In genomic region chr13:99979453-99980200, GRCh38 we compare ENCODE assay signal across 8 cellular contexts. TPM values are rescaled to one million over a fixed set of nuclear protein-coding genes. Genes with fewer than 3 reads are reported as not detected.
A peak's percentile ranks its signal among the peaks of the same experiment; 100 is the strongest.
DNase-seq lines count a peak whose midpoint lies in the region; ATAC-seq, FAIRE-seq and TF ChIP-seq lines count a peak whose summit lies in the region.

No MANE protein-coding gene starts in this region.

- CTCF ChIA-PET in activated CD4-positive, alpha-beta T cell treated with anti-CD3 and anti-CD28 coated beads, Interleukin-2, amount 10 ng/mL, durations not matched to agents 7 days and 5 days (lab: Charles Lee), result interaction anchor here (0.5 kb wide), 1 partner anchor 55 kb away, joined by 3 read pairs; no protein-coding TSS in a partner anchor

- H3K56ac ChIP-seq in H9 (ENCODE audit: insufficient read length, low read depth, low read length), result no peak overlapping the region

- POLR2A ChIA-PET in activated CD4-positive, alpha-beta T cell treated with anti-CD3 and anti-CD28 coated beads, Interleukin-2, amount 10 ng/mL, durations not matched to agents 7 days and 5 days (lab: Charles Lee), result no interaction called here

- FAIRE-seq in astrocyte (lab: Jason Lieb, UNC), result no peak

- ATAC-seq in GM18873 (IDR thresholded peaks at IDR 0.05; ENCODE audit: low FRiP score, unreplicated experiment), result no peak

- H2BK5ac ChIP-seq in H9 (ENCODE audit: insufficient read length, low read length), result no peak overlapping the region
- H2BK5ac ChIP-seq in mesenchymal stem cell (ENCODE audit: low read depth, low read length, poor library complexity, severe bottlenecking), result peak overlapping the region; percentile 90

- H3K9me3 Mint-ChIP-seq in H9 (peaks cover 21 to 24% of the 10 kb centered on the region in 2 experiments), astrocyte (ENCODE audit: unreplicated experiment) (peaks cover 19% of the 10 kb centered on the region)
- H3K9me3 Mint-ChIP-seq in activated CD4-positive, alpha-beta T cell treated with anti-CD3 and anti-CD28 coated beads, Interleukin-2, amount 10 ng/mL, durations not matched to agents 7 days and 5 days, result peaks cover 2% of the 10 kb centered on the region

- H3K23me2 ChIP-seq in H9 (ENCODE audit: insufficient read length, low read depth, low read length, poor library complexity, severe bottlenecking), result peaks cover 46% of the 10 kb centered on the region

- no peak overlapping the region for H4K91ac ChIP-seq in H9 (ENCODE audit: insufficient read length, low read depth, low read length)
- no peak overlapping the region for H4K91ac ChIP-seq in mesenchymal stem cell (ENCODE audit: low read length)

- no peak overlapping the region for H2BK20ac ChIP-seq in H9 (ENCODE audit: low read depth, low read length, poor library complexity, severe bottlenecking)

- peaks cover 44% of the 10 kb centered on the region for H3K27me3 Mint-ChIP-seq in H9 (ENCODE audit: low read depth)
- peaks cover 64% of the 10 kb centered on the region for H3K27me3 Mint-ChIP-seq in astrocyte (ENCODE audit: low read depth, unreplicated experiment)
- peaks cover 73% of the 10 kb centered on the region for H3K27me3 Mint-ChIP-seq in activated CD4-positive, alpha-beta T cell treated with anti-CD3 and anti-CD28 coated beads, Interleukin-2, amount 10 ng/mL, durations not matched to agents 7 days and 5 days

- H3K4me1 ChIP-seq in ACC112 (ENCODE audit: control insufficient read depth, insufficient read depth, low read length, unreplicated experiment) (no peaks in the 10 kb centered on the region), H9 (ENCODE audit: insufficient read depth, low read length) (peaks cover 8% of the 10 kb centered on the region), astrocyte (ENCODE audit: insufficient read depth, low read length) (peaks cover 3% of the 10 kb centered on the region), mesenchymal stem cell (ENCODE audit: control insufficient read depth, insufficient read depth, low read depth, low read length) (peaks cover 5% of the 10 kb centered on the region)

- H2BK120ac ChIP-seq in H9 (ENCODE audit: low read depth, low read length, poor library complexity, severe bottlenecking) (no peak overlapping the region), mesenchymal stem cell (ENCODE audit: low read depth, low read length) (no peak overlapping the region)

- H3K23ac ChIP-seq in H9 (ENCODE audit: insufficient read length, low read depth, low read length) (no peak overlapping the region), mesenchymal stem cell (ENCODE audit: low read length in 2 of 2) (no peak overlapping the region)

- H4K20me1 ChIP-seq in H9 (ENCODE audit: control insufficient read depth, insufficient read depth, insufficient read length) (no peaks in the 10 kb centered on the region), astrocyte (ENCODE audit: insufficient read depth, low read length) (peaks cover 20% of the 10 kb centered on the region)

- DNase-seq in H9, result peak; percentile 70
- DNase-seq in astrocyte (ENCODE audit: low read depth), result no peak
- no peak for DNase-seq in mesenchymal stem cell
- no peak for DNase-seq in occipital lobe (lab: John Stamatoyannopoulos, UW)
- no peak for DNase-seq in activated CD4-positive, alpha-beta T cell treated with anti-CD3 and anti-CD28 coated beads, Interleukin-2, amount 10 ng/mL, durations not matched to agents 7 days and 5 days
- no peak for DNase-seq in NCI-H524 treated with DMSO at 0.1 percent for 48 hours (lab: John Stamatoyannopoulos, UW)

- H3K14ac ChIP-seq in H9 (ENCODE audit: insufficient read depth, low read length) (peak overlapping the region; percentile 85), mesenchymal stem cell (ENCODE audit: low read length in 2 of 2) (no peak overlapping the region)

- no peak overlapping the region for H2AK5ac ChIP-seq in H9 (ENCODE audit: insufficient read length, low read length)
- H2AK5ac ChIP-seq in mesenchymal stem cell (ENCODE audit: low read length, severe bottlenecking), result no peak overlapping the region

- H3K36me3 Mint-ChIP-seq in H9 (ENCODE audit: insufficient read depth in 1 of 3, low read depth in 3 of 3), result peaks cover 23% of the 10 kb centered on the region in 3 experiments
- no peaks in the 10 kb centered on the region for H3K36me3 Mint-ChIP-seq in astrocyte (ENCODE audit: low read depth, unreplicated experiment)
- peaks cover 2% of the 10 kb centered on the region for H3K36me3 Mint-ChIP-seq in activated CD4-positive, alpha-beta T cell treated with anti-CD3 and anti-CD28 coated beads, Interleukin-2, amount 10 ng/mL, durations not matched to agents 7 days and 5 days (ENCODE audit: low read depth)

- H3K79me2 ChIP-seq in ACC112 (ENCODE audit: control insufficient read depth, insufficient read depth, low read length, unreplicated experiment) (no peaks in the 10 kb centered on the region), H9 (ENCODE audit: insufficient read depth, low read length) (peaks cover 24% of the 10 kb centered on the region), astrocyte (ENCODE audit: insufficient read depth, low read length) (peaks cover 28% of the 10 kb centered on the region)

- WGBS in H9 (ENCODE audit: extremely low coverage, insufficient read length, low lambda C conversion rate), result no CpG with 5 or more reads among the region's 59 CpGs
- 2% methylated on average over 38 of the region's 59 CpGs for WGBS in mesenchymal stem cell

- peak overlapping the region; percentile 29 for H4K5ac ChIP-seq in H9 (ENCODE audit: insufficient read length, low read depth, low read length)

- peak overlapping the region; percentile 73 to 85 for H3K4me3 Mint-ChIP-seq in H9
- no peak overlapping the region for H3K4me3 Mint-ChIP-seq in astrocyte (ENCODE audit: unreplicated experiment)
- no peak overlapping the region for H3K4me3 Mint-ChIP-seq in activated CD4-positive, alpha-beta T cell treated with anti-CD3 and anti-CD28 coated beads, Interleukin-2, amount 10 ng/mL, durations not matched to agents 7 days and 5 days

- H2BK15ac ChIP-seq in H9 (ENCODE audit: low read depth, low read length) (no peak overlapping the region), mesenchymal stem cell (ENCODE audit: low read depth, poor library complexity, severe bottlenecking) (peak overlapping the region; percentile 4)

- H3K9me3 ChIP-seq in H9 (ENCODE audit: control insufficient read depth, low read depth, low read length), result no peaks in the 10 kb centered on the region
- H3K9me3 ChIP-seq in astrocyte (ENCODE audit: insufficient read depth, low read depth, low read length), result no peaks in the 10 kb centered on the region
- H3K9me3 ChIP-seq in mesenchymal stem cell (ENCODE audit: control insufficient read depth, low read length), result peaks cover 6% of the 10 kb centered on the region

- H3K9ac ChIP-seq in H9 (ENCODE audit: extremely low read depth, insufficient read length, low read length), result peak overlapping the region; percentile 91
- H3K9ac ChIP-seq in astrocyte (ENCODE audit: low read length), result peak overlapping the region; percentile 67
- H3K9ac ChIP-seq in mesenchymal stem cell (ENCODE audit: low read length), result no peak overlapping the region

- peaks cover 41 to 45% of the 10 kb centered on the region in 2 experiments for H3K4me1 Mint-ChIP-seq in H9
- peaks cover 4% of the 10 kb centered on the region for H3K4me1 Mint-ChIP-seq in astrocyte (ENCODE audit: low read depth, unreplicated experiment)
- H3K4me1 Mint-ChIP-seq in activated CD4-positive, alpha-beta T cell treated with anti-CD3 and anti-CD28 coated beads, Interleukin-2, amount 10 ng/mL, durations not matched to agents 7 days and 5 days, result peaks cover 19% of the 10 kb centered on the region

- no peak overlapping the region for H3T11ph ChIP-seq in H9 (ENCODE audit: low read length)

- H3K36me3 ChIP-seq in ACC112 (ENCODE audit: insufficient read depth, low read length), result no peaks in the 10 kb centered on the region
- H3K36me3 ChIP-seq in astrocyte (ENCODE audit: insufficient read depth, low read length), result no peaks in the 10 kb centered on the region
- peaks cover 0 to 20% of the 10 kb centered on the region in 2 experiments for H3K36me3 ChIP-seq in mesenchymal stem cell (ENCODE audit: control insufficient read depth in 1 of 2, insufficient read depth in 2 of 2, low read depth in 1 of 2, low read length in 2 of 2)

- H3K27ac ChIP-seq in ACC112 (ENCODE audit: low read depth, low read length) (no peak overlapping the region), H9 (ENCODE audit: insufficient read length, low read depth, low read length) (no peak overlapping the region), astrocyte (ENCODE audit: low read depth, low read length) (peak overlapping the region; percentile 68), mesenchymal stem cell (ENCODE audit: low read length, poor library complexity, severe bottlenecking) (peak overlapping the region; percentile 71)

- H3K4ac ChIP-seq in H9 (ENCODE audit: low read depth, low read length) (no peak overlapping the region), mesenchymal stem cell (ENCODE audit: low read depth in 1 of 2, low read length in 2 of 2) (no peak overlapping the region)

- TF ChIP-seq CTCF in H9 (conservative IDR thresholded peaks at IDR 0.05) (no peak), astrocyte (IDR thresholded peaks at IDR 0.05; ENCODE audit: insufficient read depth, low read depth, low read length) (no peak)

- H2BK12ac ChIP-seq in H9 (ENCODE audit: insufficient read length, low read depth, low read length) (peak overlapping the region; percentile 77), mesenchymal stem cell (ENCODE audit: low read length in 2 of 2) (no peak overlapping the region)

- H3K4me2 ChIP-seq in H9 (ENCODE audit: insufficient read depth, insufficient read length, low read length) (peak overlapping the region; percentile 85), astrocyte (ENCODE audit: low read length) (peak overlapping the region; percentile 85), mesenchymal stem cell (ENCODE audit: low read length, poor library complexity, severe bottlenecking) (peak overlapping the region; percentile 89)

- peak overlapping the region in 2 of 3 experiments; percentile 79 to 80; a peak in 5 of 7 replicates for H3K27ac Mint-ChIP-seq in H9
- no peak overlapping the region for H3K27ac Mint-ChIP-seq in astrocyte (ENCODE audit: unreplicated experiment)
- H3K27ac Mint-ChIP-seq in activated CD4-positive, alpha-beta T cell treated with anti-CD3 and anti-CD28 coated beads, Interleukin-2, amount 10 ng/mL, durations not matched to agents 7 days and 5 days, result no peak overlapping the region

- H3K79me1 ChIP-seq in H9 (ENCODE audit: insufficient read depth, low read depth, low read length, poor library complexity, severe bottlenecking) (peaks cover 3% of the 10 kb centered on the region), mesenchymal stem cell (replicated peaks; ENCODE audit: low read length, poor library complexity, severe bottlenecking) (peaks cover 12% of the 10 kb centered on the region)

- H4K8ac ChIP-seq in H9 (replicated peaks; ENCODE audit: insufficient read length, low read depth, low read length) (no peak overlapping the region), mesenchymal stem cell (ENCODE audit: low read length) (no peak overlapping the region)

- H3K4me3 ChIP-seq in ACC112 (ENCODE audit: low read depth, low read length), result peak overlapping the region; percentile 70
- H3K4me3 ChIP-seq in astrocyte (ENCODE audit: insufficient read depth, low read depth, low read length), result peak overlapping the region; percentile 51
- H3K4me3 ChIP-seq in mesenchymal stem cell (ENCODE audit: insufficient read depth in 1 of 2, low read depth in 1 of 2, low read length in 2 of 2), result peak overlapping the region; percentile 44 to 65

- H2AFZ ChIP-seq in ACC112 (ENCODE audit: low read length, unreplicated experiment) (peak overlapping the region; percentile 56), H9 (ENCODE audit: low read length) (no peak overlapping the region), astrocyte (ENCODE audit: low read depth, low read length) (peak overlapping the region; percentile 73), mesenchymal stem cell (ENCODE audit: low read depth, low read length) (no peak overlapping the region)

- H3K18ac ChIP-seq in H9 (ENCODE audit: insufficient read length, low read depth, low read length), result peak overlapping the region; percentile 70
- H3K18ac ChIP-seq in mesenchymal stem cell (ENCODE audit: low read depth in 1 of 2, low read length in 2 of 2), result no peak overlapping the region

- H3K27me3 ChIP-seq in ACC112 (ENCODE audit: insufficient read depth, low read length) (peaks cover 87% of the 10 kb centered on the region), H9 (ENCODE audit: insufficient read depth, low read length) (peaks cover 12% of the 10 kb centered on the region; the same call in 1 of the 2 replicates), astrocyte (ENCODE audit: insufficient read depth, low read length) (peaks cover 65% of the 10 kb centered on the region), mesenchymal stem cell (ENCODE audit: control insufficient read depth in 1 of 2, insufficient read depth in 1 of 2, low read length in 2 of 2) (peaks cover 3 to 84% of the 10 kb centered on the region in 2 experiments)

RNA-seq across cellular contexts. Expression of gene ZIC2, which starts 2.0 kb away (rescaled TPM):
- total RNA-seq in H9 (2021) (426 and 454 TPM in 2 replicates), astrocyte (0.60 and 1.8 TPM in 2 replicates), occipital lobe (2.8 TPM)
- polyA plus RNA-seq in mesenchymal stem cell (2013, experiment 1 of 2), result not detected
- not detected for polyA plus RNA-seq in mesenchymal stem cell (2013, experiment 2 of 2)
- total RNA-seq in activated CD4-positive, alpha-beta T cell treated with anti-CD3 and anti-CD28 coated beads, Interleukin-2, amount 10 ng/mL, durations not matched to agents 7 days and 5 days, result not detected

RNA-seq across cellular contexts. Expression of gene ZIC5, which starts 8.1 kb away (rescaled TPM):
- total RNA-seq in H9 (2021) (51.9 and 52.6 TPM in 2 replicates), astrocyte (0.17 and 0.27 TPM in 2 replicates), occipital lobe (1.6 TPM)
- polyA plus RNA-seq in mesenchymal stem cell (2013, experiment 1 of 2), result not detected
- not detected for polyA plus RNA-seq in mesenchymal stem cell (2013, experiment 2 of 2)
- not detected for total RNA-seq in activated CD4-positive, alpha-beta T cell treated with anti-CD3 and anti-CD28 coated beads, Interleukin-2, amount 10 ng/mL, durations not matched to agents 7 days and 5 days

Comparison
In these comparisons a context has a peak if more than half of its experiments do, and no peak if none do; other contexts are left out.
1. H2AFZ ChIP-seq: peak in ACC112 (single experiment) and astrocyte (single experiment); none in H9 (single experiment) and mesenchymal stem cell (single experiment).
2. H3K27ac ChIP-seq: peak in astrocyte (single experiment) and mesenchymal stem cell (single experiment); none in ACC112 (single experiment) and H9 (single experiment).
3. H3K27ac Mint-ChIP-seq: peak in H9 (2 of 3); none in astrocyte (single experiment) and activated CD4-positive, alpha-beta T cell treated with anti-CD3 and anti-CD28 coated beads, Interleukin-2, amount 10 ng/mL, durations not matched to agents 7 days and 5 days (single experiment).
4. H3K4me3 Mint-ChIP-seq: peak in H9 (2 of 2); none in astrocyte (single experiment) and activated CD4-positive, alpha-beta T cell treated with anti-CD3 and anti-CD28 coated beads, Interleukin-2, amount 10 ng/mL, durations not matched to agents 7 days and 5 days (single experiment).
5. RNA of gene ZIC2, which starts 2.0 kb away (total RNA-seq): 426 to 454 TPM in H9; 2.8 TPM in occipital lobe (single experiment), 0.60 to 1.8 TPM in astrocyte and not detected in activated CD4-positive, alpha-beta T cell treated with anti-CD3 and anti-CD28 coated beads, Interleukin-2, amount 10 ng/mL, durations not matched to agents 7 days and 5 days; every median in the first group is over 100 times any median in the second.
6. RNA of gene ZIC5, which starts 8.1 kb away (total RNA-seq): 51.9 to 52.6 TPM in H9; 1.6 TPM in occipital lobe (single experiment), 0.17 to 0.27 TPM in astrocyte and not detected in activated CD4-positive, alpha-beta T cell treated with anti-CD3 and anti-CD28 coated beads, Interleukin-2, amount 10 ng/mL, durations not matched to agents 7 days and 5 days; every median in the first group is over 10 times any median in the second.
7. Peak in every context shown above with its lines, with median percentiles within 50 percentile points of each other: H3K4me3 ChIP-seq and H3K4me2 ChIP-seq.